27 cellular contexts compared by ENCODE assay signal in the genomic region with DNA sequence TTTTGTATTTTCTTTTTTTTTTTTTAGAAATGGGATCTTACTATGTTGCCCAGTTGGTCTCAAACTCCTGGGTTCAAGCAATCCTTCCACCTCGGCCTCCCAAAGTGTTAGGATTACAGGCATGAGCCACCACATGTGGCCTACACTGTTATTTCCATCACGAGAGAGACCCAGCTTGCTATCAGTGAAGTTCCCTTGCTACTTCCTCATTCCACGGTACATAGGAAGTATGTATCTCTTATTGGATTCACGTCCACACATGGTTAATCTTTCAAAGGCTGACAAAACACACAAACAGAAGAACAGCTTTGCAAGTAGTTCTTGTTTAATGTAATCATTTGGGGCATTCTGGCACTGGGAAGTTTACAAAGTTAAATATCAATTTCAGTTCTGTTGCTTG. TPM values are rescaled to one million over a fixed set of nuclear protein-coding genes. Genes with fewer than 3 reads are reported as not detected.
DNase-seq lines count a peak whose midpoint lies in the region; ATAC-seq, FAIRE-seq and TF ChIP-seq lines count a peak whose summit lies in the region.
"Had no signal": no experiment of that assay in that cellular context is flagged by ENCODE, and none has a peak within 500 bp of the region (broad histone marks: within the 10 kb centered on the region; RNA-seq: fewer than 3 reads in every experiment).

No MANE protein-coding gene starts in this region.

- intact Hi-C loops in HepG2 (cut with micrococcal nuclease; ENCODE audit: unreplicated experiment) (no loop called here), right lobe of liver (cut with DNase I) (loop anchor here in 1 of 2 donors (5.0 kb wide), 1 partner anchor 299 kb away; no protein-coding TSS in a partner anchor), natural killer cell (cut with micrococcal nuclease) (no loop called here)

- no peak for FAIRE-seq in HepG2 (lab: Jason Lieb, UNC)
- FAIRE-seq: GM19239, kidney had no signal

- CTCF ChIA-PET in HepG2 (lab: Yijun Ruan, JAX; ENCODE audit: low intra/inter-chr PET ratio, low total read pairs) = no interaction called here

- no peaks in the 10 kb centered on the region for H3K36me3 Mint-ChIP-seq in natural killer cell
- H3K36me3 Mint-ChIP-seq in activated T-cell treated with anti-CD3 and anti-CD28 coated beads, Interleukin-2, amount 50 U/mL, for 72 hours (ENCODE audit: insufficient read depth in 2 of 2) = no peaks in the 10 kb centered on the region
- H3K36me3 Mint-ChIP-seq: naive thymus-derived CD4-positive, alpha-beta T cell had no signal

- H3K9me3 ChIP-seq in HepG2 (ENCODE audit: low read length) (no peaks in the 10 kb centered on the region), right lobe of liver (no peaks in the 10 kb centered on the region)

- H2AFZ ChIP-seq in HepG2 (ENCODE audit: low read length) = no peak overlapping the region
- H2AFZ ChIP-seq: parathyroid adenoma had no signal

- no peaks in the 10 kb centered on the region for H3K79me2 ChIP-seq in HepG2 (ENCODE audit: insufficient read depth, low read length)
- H3K79me2 ChIP-seq: parathyroid adenoma had no signal

- no peak for DNase-seq in HepG2 (ENCODE audit: low spot score)
- DNase-seq in right lobe of liver = no peak
- DNase-seq in SKM-1 treated with dmso at 0.1 percent for 144 hours (lab: John Stamatoyannopoulos, UW; ENCODE audit: unreplicated experiment) = peak; percentile 52
- DNase-seq in germinal center (ENCODE audit: low spot score) = peak; percentile 8
- no peak for DNase-seq in natural killer cell
- DNase-seq in activated T-cell treated with anti-CD3 and anti-CD28 coated beads, Interleukin-2, amount 50 U/mL, for 72 hours = no peak
- no peak for DNase-seq in cerebellar nuclear complex (lab: John Stamatoyannopoulos, UW)
- no peak for DNase-seq in stimulated activated CD4-positive, alpha-beta T cell treated with anti-CD3 and anti-CD28 coated beads, Interleukin-12 subunit alpha, Interleukin-12 subunit beta, amount 100 ng/mL, for 4 hours
- DNase-seq: activated CD8-positive, alpha-beta memory T cell treated with anti-CD3 and anti-CD28 coated beads, Interleukin-2, amount 50 U/mL, for 48 hours; activated gamma-delta T cell; EL; foreskin fibroblast; H9; kidney; naive thymus-derived CD4-positive, alpha-beta T cell; NCI-H1436; NCI-H2171 treated with DMSO at 0.1 percent for 48 hours; NCI-H748 treated with DMSO at 0.1 percent for 48 hours; stimulated activated CD4-positive, alpha-beta T cell treated with anti-CD3 and anti-CD28 coated beads, Interleukin-2, amount 100 ng/mL, for 48 hours had no signal

- ATAC-seq in HepG2 (no peak), right lobe of liver (no peak), natural killer cell (no peak)
- no peak for ATAC-seq in activated T-cell treated with anti-CD3 and anti-CD28 coated beads, Interleukin-2, amount 50 U/mL, for 72 hours (replicated peaks in 1 of 2)
- ATAC-seq: naive thymus-derived CD4-positive, alpha-beta T cell; Panc1; SK-N-SH treated with all-trans-retinoic acid at 6 μM for 48 hours had no signal

- H3K36me3 ChIP-seq in HepG2 (replicated peaks in 1 of 2; ENCODE audit: control insufficient read depth in 1 of 2, insufficient read depth in 2 of 2, low read length in 2 of 2) (no peaks in the 10 kb centered on the region), right lobe of liver (no peaks in the 10 kb centered on the region)

- TF ChIP-seq CTCF in HepG2 (CRISPR knock-in tag; IDR thresholded peaks at IDR 0.05) = no peak
- no peak for TF ChIP-seq CTCF in right lobe of liver (IDR thresholded peaks at IDR 0.05)
- no peak for TF ChIP-seq CTCF in natural killer cell (IDR thresholded peaks at IDR 0.05)

- H3K27me3 ChIP-seq in HepG2 (ENCODE audit: control insufficient read depth in 1 of 2, insufficient read depth in 2 of 2, low read length in 2 of 2) (peaks cover 0 to 3% of the 10 kb centered on the region in 2 experiments; a peak in 1 of 5 replicates), right lobe of liver (no peaks in the 10 kb centered on the region)

- 6% methylated on average over 4 of the region's 4 CpGs for WGBS in HepG2 (ENCODE audit: low lambda C conversion rate)
- WGBS in right lobe of liver (ENCODE audit: insufficient coverage, low coverage, low lambda C conversion rate, missing lambda C conversion rate) = 35% methylated on average over 4 of the region's 4 CpGs

- H4K20me1 ChIP-seq in HepG2 (ENCODE audit: insufficient read depth, low read length) = no peaks in the 10 kb centered on the region

- no peaks in the 10 kb centered on the region for H3K4me1 Mint-ChIP-seq in natural killer cell
- no peaks in the 10 kb centered on the region for H3K4me1 Mint-ChIP-seq in activated T-cell treated with anti-CD3 and anti-CD28 coated beads, Interleukin-2, amount 50 U/mL, for 72 hours (ENCODE audit: low read depth)

- TF ChIP-seq POLR2A in HepG2 (IDR thresholded peaks at IDR 0.05; ENCODE audit: insufficient read depth in 1 of 2, low read depth in 2 of 2, low read length in 2 of 2) (no peak), right lobe of liver (IDR thresholded peaks at IDR 0.05) (no peak)

- H3K4me3 Mint-ChIP-seq in natural killer cell = no peak overlapping the region
- no peak overlapping the region for H3K4me3 Mint-ChIP-seq in activated T-cell treated with anti-CD3 and anti-CD28 coated beads, Interleukin-2, amount 50 U/mL, for 72 hours
- H3K4me3 Mint-ChIP-seq: dendritic cell treated with granulocyte-macrophage colony-stimulating factor and Interleukin-4, amounts not matched to agents 40 ng/mL and 50 ng/mL, for 4 days; H9; naive thymus-derived CD4-positive, alpha-beta T cell had no signal

- H3K4me3 ChIP-seq in HepG2 (replicated peaks in 1 of 3; ENCODE audit: insufficient read depth in 1 of 3, low read depth in 2 of 3, low read length in 3 of 3) (no peak overlapping the region), right lobe of liver (no peak overlapping the region)

- no peak overlapping the region for H3K27ac ChIP-seq in HepG2 (ENCODE audit: extremely low read length, insufficient read depth, low read length)
- H3K27ac ChIP-seq in right lobe of liver = no peak overlapping the region
- H3K27ac ChIP-seq: HL-60, parathyroid adenoma had no signal

- no TSS peak for BruUV-seq in HepG2 (replicated peaks; lab: Mats Ljungman, UMichigan)

- in situ Hi-C loops in HepG2 (cut with HindIII; ENCODE audit: extremely low pct_ligation_motif_present, low pct_unique_long_range_greater_than_20kb) = no loop called here

- no peak overlapping the region for H3K4me2 ChIP-seq in HepG2 (ENCODE audit: low read depth, low read length)

- POLR2A ChIA-PET in HepG2 (lab: Yijun Ruan, JAX) = no interaction called here

- no peaks in the 10 kb centered on the region for H3K4me1 ChIP-seq in HepG2 (ENCODE audit: insufficient read depth, low read length)
- no peaks in the 10 kb centered on the region for H3K4me1 ChIP-seq in right lobe of liver
- H3K4me1 ChIP-seq: parathyroid adenoma had no signal

- no peak for TF ChIP-seq RAD21 in HepG2 (CRISPR knock-in tag; IDR thresholded peaks at IDR 0.05)

- no peak for TF ChIP-seq EP300 in HepG2 (IDR thresholded peaks at IDR 0.05; ENCODE audit: low read depth in 2 of 2, low read length in 2 of 2)
- TF ChIP-seq EP300 in HepG2 (CRISPR knock-in tag; IDR thresholded peaks at IDR 0.05; ENCODE audit: borderline replicate concordance) = no peak

- H3K27ac Mint-ChIP-seq in natural killer cell = no peak overlapping the region
- no peak overlapping the region for H3K27ac Mint-ChIP-seq in activated T-cell treated with anti-CD3 and anti-CD28 coated beads, Interleukin-2, amount 50 U/mL, for 72 hours
- H3K27ac Mint-ChIP-seq: dendritic cell treated with granulocyte-macrophage colony-stimulating factor and Interleukin-4, amounts not matched to agents 40 ng/mL and 50 ng/mL, for 4 days; H9; naive thymus-derived CD4-positive, alpha-beta T cell had no signal

- H3K9me3 Mint-ChIP-seq in natural killer cell = no peaks in the 10 kb centered on the region
- H3K9me3 Mint-ChIP-seq in activated T-cell treated with anti-CD3 and anti-CD28 coated beads, Interleukin-2, amount 50 U/mL, for 72 hours = no peaks in the 10 kb centered on the region
- H3K9me3 Mint-ChIP-seq: dendritic cell treated with granulocyte-macrophage colony-stimulating factor and Interleukin-4, amounts not matched to agents 40 ng/mL and 50 ng/mL, for 4 days; H9; naive thymus-derived CD4-positive, alpha-beta T cell had no signal

- H3K27me3 Mint-ChIP-seq in natural killer cell (ENCODE audit: low read depth in 2 of 2) = peaks cover 9 to 38% of the 10 kb centered on the region in 2 donors
- H3K27me3 Mint-ChIP-seq in activated T-cell treated with anti-CD3 and anti-CD28 coated beads, Interleukin-2, amount 50 U/mL, for 72 hours (ENCODE audit: low read depth) = peaks cover 18% of the 10 kb centered on the region

- H3K9ac ChIP-seq in HepG2 (ENCODE audit: insufficient read depth, low read depth, low read length) = no peak overlapping the region
- H3K9ac ChIP-seq: parathyroid adenoma had no signal

RNA-seq across cellular contexts. Expression of gene DCLRE1A, which starts 50.9 kb away (rescaled TPM):
- total RNA-seq in HepG2 (2016; rRNA removed; fragmentation: Illumina TruSeq; extraction: Trizol) = 19.6 and 32.5 TPM in 2 replicates
- total RNA-seq in HepG2 (2016; cell fraction: cytosol; rRNA removed; fragmentation: Illumina TruSeq; extraction: Trizol; ENCODE audit: low read depth) = 1.1 TPM in 2 replicates
- 18.3 and 30.8 TPM in 2 replicates for total RNA-seq in HepG2 (2016; cell fraction: insoluble cytoplasmic fraction; rRNA removed; fragmentation: Illumina TruSeq; extraction: Trizol)
- 6.8 and 7.9 TPM in 2 replicates for total RNA-seq in HepG2 (2016; cell fraction: membrane; rRNA removed; fragmentation: Illumina TruSeq; extraction: Trizol)
- total RNA-seq in HepG2 (2016; cell fraction: nucleus; rRNA removed; fragmentation: Illumina TruSeq; extraction: Trizol) = 14.4 and 14.8 TPM in 2 replicates
- 5.0 and 6.2 TPM in 2 replicates for polyA plus RNA-seq in HepG2 (2011; rRNA removed)
- polyA plus RNA-seq in HepG2 (2011; cell fraction: cytosol; rRNA removed) = 2.9 and 4.8 TPM in 2 replicates
- 3.0 TPM in 2 replicates for polyA plus RNA-seq in HepG2 (2011; cell fraction: nucleus; rRNA removed)
- polyA plus RNA-seq in HepG2 (2012) = 4.3 and 6.2 TPM in 2 replicates
- polyA plus RNA-seq in HepG2 (2016; cell fraction: cytosol; fragmentation: Illumina TruSeq; extraction: Trizol; ENCODE audit: low read depth) = 0.35 and 0.42 TPM in 2 replicates
- polyA plus RNA-seq in HepG2 (2016; cell fraction: insoluble cytoplasmic fraction; fragmentation: Illumina TruSeq; extraction: Trizol; ENCODE audit: low read depth) = 17.9 and 20.4 TPM in 2 replicates
- polyA plus RNA-seq in HepG2 (2016; cell fraction: membrane; fragmentation: Illumina TruSeq; extraction: Trizol; ENCODE audit: low read depth) = 2.2 and 2.4 TPM in 2 replicates
- 14.5 and 14.9 TPM in 2 replicates for polyA plus RNA-seq in HepG2 (2016; cell fraction: nucleus; fragmentation: Illumina TruSeq; extraction: Trizol; ENCODE audit: insufficient read depth, low read depth)
- 4.7 and 13.4 TPM in 2 replicates for polyA minus RNA-seq in HepG2 (2011; rRNA and poly(A)+ RNA removed; ENCODE audit: low replicate concordance)
- polyA minus RNA-seq in HepG2 (2011; cell fraction: cytosol; rRNA and poly(A)+ RNA removed) = 3.9 and 4.6 TPM in 2 replicates
- polyA minus RNA-seq in HepG2 (2011; cell fraction: nucleus; rRNA and poly(A)+ RNA removed) = 7.3 and 8.1 TPM in 2 replicates
- total RNA-seq in right lobe of liver = 1 to 10 TPM; 4.5 to 8.3 (median 5.9) TPM
- total RNA-seq in natural killer cell = 1 to 10 TPM; 4.4 to 5.9 (median 5.2) TPM
- total RNA-seq in activated T-cell treated with anti-CD3 and anti-CD28 coated beads, Interleukin-2, amount 50 U/mL, for 72 hours = 10 to 100 TPM; 15.4 to 16.5 TPM

RNA-seq across cellular contexts. Expression of gene NHLRC2, which starts 51.5 kb away (rescaled TPM):
- total RNA-seq in HepG2 (2016; rRNA removed; fragmentation: Illumina TruSeq; extraction: Trizol) = 12.7 and 18.4 TPM in 2 replicates
- total RNA-seq in HepG2 (2016; cell fraction: cytosol; rRNA removed; fragmentation: Illumina TruSeq; extraction: Trizol; ENCODE audit: low read depth) = 1.7 and 1.9 TPM in 2 replicates
- 13.8 and 16.6 TPM in 2 replicates for total RNA-seq in HepG2 (2016; cell fraction: insoluble cytoplasmic fraction; rRNA removed; fragmentation: Illumina TruSeq; extraction: Trizol)
- total RNA-seq in HepG2 (2016; cell fraction: membrane; rRNA removed; fragmentation: Illumina TruSeq; extraction: Trizol) = 4.3 and 4.9 TPM in 2 replicates
- 21.4 and 21.7 TPM in 2 replicates for total RNA-seq in HepG2 (2016; cell fraction: nucleus; rRNA removed; fragmentation: Illumina TruSeq; extraction: Trizol)
- 6.3 and 7.6 TPM in 2 replicates for polyA plus RNA-seq in HepG2 (2011; rRNA removed)
- 2.9 and 4.4 TPM in 2 replicates for polyA plus RNA-seq in HepG2 (2011; cell fraction: cytosol; rRNA removed)
- polyA plus RNA-seq in HepG2 (2011; cell fraction: nucleus; rRNA removed) = 5.1 and 7.6 TPM in 2 replicates
- 4.1 and 5.2 TPM in 2 replicates for polyA plus RNA-seq in HepG2 (2012)
- 0.65 and 0.72 TPM in 2 replicates for polyA plus RNA-seq in HepG2 (2016; cell fraction: cytosol; fragmentation: Illumina TruSeq; extraction: Trizol; ENCODE audit: low read depth)
- 9.7 and 10.2 TPM in 2 replicates for polyA plus RNA-seq in HepG2 (2016; cell fraction: insoluble cytoplasmic fraction; fragmentation: Illumina TruSeq; extraction: Trizol; ENCODE audit: low read depth)
- 1.9 and 2.0 TPM in 2 replicates for polyA plus RNA-seq in HepG2 (2016; cell fraction: membrane; fragmentation: Illumina TruSeq; extraction: Trizol; ENCODE audit: low read depth)
- 11.2 and 12.0 TPM in 2 replicates for polyA plus RNA-seq in HepG2 (2016; cell fraction: nucleus; fragmentation: Illumina TruSeq; extraction: Trizol; ENCODE audit: insufficient read depth, low read depth)
- 11.1 and 17.8 TPM in 2 replicates for polyA minus RNA-seq in HepG2 (2011; rRNA and poly(A)+ RNA removed; ENCODE audit: low replicate concordance)
- 12.8 and 14.4 TPM in 2 replicates for polyA minus RNA-seq in HepG2 (2011; cell fraction: cytosol; rRNA and poly(A)+ RNA removed)
- 48.7 and 50.2 TPM in 2 replicates for polyA minus RNA-seq in HepG2 (2011; cell fraction: nucleus; rRNA and poly(A)+ RNA removed)
- total RNA-seq in right lobe of liver = 10 to 100 TPM; 14.5 to 28.4 (median 23.0) TPM
- 10 to 100 TPM; 19.0 to 24.7 (median 22.4) TPM for total RNA-seq in natural killer cell
- total RNA-seq in activated T-cell treated with anti-CD3 and anti-CD28 coated beads, Interleukin-2, amount 50 U/mL, for 72 hours = 10 to 100 TPM; 30.6 to 30.9 TPM

RNA-seq across cellular contexts. Expression of gene PLEKHS1, which starts 51.5 kb away (rescaled TPM):
- not detected in 2 replicates for total RNA-seq in HepG2 (2016; rRNA removed; fragmentation: Illumina TruSeq; extraction: Trizol)
- not detected in 2 replicates for total RNA-seq in HepG2 (2016; cell fraction: cytosol; rRNA removed; fragmentation: Illumina TruSeq; extraction: Trizol; ENCODE audit: low read depth)
- not detected in 2 replicates for total RNA-seq in HepG2 (2016; cell fraction: insoluble cytoplasmic fraction; rRNA removed; fragmentation: Illumina TruSeq; extraction: Trizol)
- not detected in 2 replicates for total RNA-seq in HepG2 (2016; cell fraction: membrane; rRNA removed; fragmentation: Illumina TruSeq; extraction: Trizol)
- total RNA-seq in HepG2 (2016; cell fraction: nucleus; rRNA removed; fragmentation: Illumina TruSeq; extraction: Trizol) = not detected in 2 replicates
- not detected in 2 replicates for polyA plus RNA-seq in HepG2 (2011; rRNA removed)
- not detected in 2 replicates for polyA plus RNA-seq in HepG2 (2011; cell fraction: cytosol; rRNA removed)
- polyA plus RNA-seq in HepG2 (2011; cell fraction: nucleus; rRNA removed) = 0.06 TPM in 1 of 2 replicates, not detected in the other
- 0.04 TPM in 1 of 2 replicates, not detected in the other for polyA plus RNA-seq in HepG2 (2012)
- polyA plus RNA-seq in HepG2 (2016; cell fraction: cytosol; fragmentation: Illumina TruSeq; extraction: Trizol; ENCODE audit: low read depth) = not detected in 2 replicates
- polyA plus RNA-seq in HepG2 (2016; cell fraction: insoluble cytoplasmic fraction; fragmentation: Illumina TruSeq; extraction: Trizol; ENCODE audit: low read depth) = not detected in 2 replicates
- not detected in 2 replicates for polyA plus RNA-seq in HepG2 (2016; cell fraction: membrane; fragmentation: Illumina TruSeq; extraction: Trizol; ENCODE audit: low read depth)
- 0.13 and 0.29 TPM in 2 replicates for polyA plus RNA-seq in HepG2 (2016; cell fraction: nucleus; fragmentation: Illumina TruSeq; extraction: Trizol; ENCODE audit: insufficient read depth, low read depth)
- polyA minus RNA-seq in HepG2 (2011; rRNA and poly(A)+ RNA removed; ENCODE audit: low replicate concordance) = not detected in 2 replicates
- not detected in 2 replicates for polyA minus RNA-seq in HepG2 (2011; cell fraction: cytosol; rRNA and poly(A)+ RNA removed)
- not detected in 2 replicates for polyA minus RNA-seq in HepG2 (2011; cell fraction: nucleus; rRNA and poly(A)+ RNA removed)
- total RNA-seq in right lobe of liver = not detected
- under 1 TPM; 0.14 to 0.90 (median 0.23) TPM for total RNA-seq in natural killer cell
- not detected for total RNA-seq in activated T-cell treated with anti-CD3 and anti-CD28 coated beads, Interleukin-2, amount 50 U/mL, for 72 hours
- total RNA-seq: A172, H9 had no signal
- polyA plus RNA-seq: BJ; naive thymus-derived CD4-positive, alpha-beta T cell had no signal

Comparison
In these comparisons a context has a peak if more than half of its experiments do, and no peak if none do; other contexts are left out.
1. DNase-seq: peak in SKM-1 treated with dmso at 0.1 percent for 144 hours (single experiment) and germinal center (single experiment); none in HepG2 (single experiment), right lobe of liver (0 of 3), natural killer cell (single experiment), activated T-cell treated with anti-CD3 and anti-CD28 coated beads, Interleukin-2, amount 50 U/mL, for 72 hours (0 of 2), cerebellar nuclear complex (0 of 2) and stimulated activated CD4-positive, alpha-beta T cell treated with anti-CD3 and anti-CD28 coated beads, Interleukin-12 subunit alpha, Interleukin-12 subunit beta, amount 100 ng/mL, for 4 hours (single experiment).